In genomic region chr12:9647825-9648700, GRCh38 we compare ENCODE assay signal across 1 cellular context.
TF ChIP-seq lines count a peak whose summit lies in the region.

No MANE protein-coding gene starts in this region.

TF ChIP-seq in SK-N-SH treated with all-trans-retinoic acid at 6 μM for 48 hours, 23 proteins besides CTCF, POLR2A, EP300 and RAD21:
- TF ChIP-seq TOX (CRISPR knock-in tag; IDR thresholded peaks at IDR 0.05; ENCODE audit: borderline replicate concordance), result no peak
- no peak for TF ChIP-seq GLIS3 (CRISPR knock-in tag; IDR thresholded peaks at IDR 0.05)
- no peak for TF ChIP-seq POU6F1 (CRISPR knock-in tag; IDR thresholded peaks at IDR 0.05; ENCODE audit: borderline replicate concordance, low read depth)
- no peak for TF ChIP-seq RARB (CRISPR knock-in tag; IDR thresholded peaks at IDR 0.05)
- no peak for TF ChIP-seq ZC3H10 (CRISPR knock-in tag; IDR thresholded peaks at IDR 0.05)
- TF ChIP-seq CSRNP3 (CRISPR knock-in tag; IDR thresholded peaks at IDR 0.05), result no peak
- TF ChIP-seq SNAI2 (CRISPR knock-in tag; IDR thresholded peaks at IDR 0.05), result 0 out of 2 replicates have a peak, but pooled peaks have one; percentile 32
- TF ChIP-seq ISL1 (CRISPR knock-in tag; IDR thresholded peaks at IDR 0.05), result no peak
- no peak for TF ChIP-seq TSHZ2 (CRISPR knock-in tag; IDR thresholded peaks at IDR 0.05)
- no peak for TF ChIP-seq CSDC2 (CRISPR knock-in tag; IDR thresholded peaks at IDR 0.05)
- TF ChIP-seq ZFP3 (CRISPR knock-in tag; IDR thresholded peaks at IDR 0.05), result 0 out of 2 replicates have a peak, but pooled peaks have one; percentile 48
- no peak for TF ChIP-seq ZFP30 (CRISPR knock-in tag; IDR thresholded peaks at IDR 0.05)
- no peak for TF ChIP-seq CREB5 (CRISPR knock-in tag; IDR thresholded peaks at IDR 0.05; ENCODE audit: low read depth)
